8 cellular contexts compared by ENCODE assay signal in the genomic region with DNA sequence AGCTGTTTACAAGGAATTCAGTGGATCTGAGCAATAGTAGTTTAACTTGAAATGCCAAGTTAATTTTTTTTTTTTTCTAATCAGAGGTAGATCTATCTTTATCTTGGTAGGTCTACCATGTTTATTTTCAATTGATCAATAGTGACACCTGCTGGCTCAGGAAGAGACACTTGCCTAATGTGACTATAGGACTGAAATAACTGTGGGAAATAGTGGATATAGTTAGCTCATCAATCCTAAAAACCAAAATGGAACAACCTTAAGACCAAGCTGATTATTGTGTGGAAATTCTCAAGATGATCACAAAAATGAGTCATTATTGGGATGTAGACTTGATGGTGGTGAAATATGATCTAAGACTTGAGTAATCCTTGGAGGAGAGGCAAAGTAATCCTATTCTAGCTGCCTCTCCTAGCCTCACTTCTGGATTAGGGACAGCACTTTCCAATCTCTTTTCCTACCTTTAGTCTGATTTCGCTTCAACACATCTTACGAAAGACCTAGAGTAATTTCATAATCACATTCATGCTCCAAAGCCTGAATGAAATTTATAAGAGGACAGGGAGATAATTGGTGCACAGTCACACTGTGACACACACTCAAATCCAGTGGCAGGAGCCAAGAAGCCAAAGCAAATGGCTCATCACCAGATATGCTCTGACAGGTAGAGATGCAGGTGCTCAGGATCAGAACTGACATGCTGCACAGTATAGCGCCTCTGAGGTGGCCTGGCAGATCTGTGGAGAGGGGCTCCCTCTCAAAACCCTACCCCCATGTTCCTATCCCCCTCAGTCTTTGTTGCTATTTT.
DNase-seq lines count a peak whose midpoint lies in the region; ATAC-seq and TF ChIP-seq lines count a peak whose summit lies in the region.

No MANE protein-coding gene starts in this region.

- peak; percentile 70 for TF ChIP-seq CTCF in 22Rv1 (IDR thresholded peaks at IDR 0.05)

- peak; percentile 82 for DNase-seq in GM04503 (ENCODE audit: low read depth)
- peak; percentile 17 for DNase-seq in NCI-H82 treated with DMSO at 0.1 percent for 48 hours (lab: John Stamatoyannopoulos, UW; ENCODE audit: unreplicated experiment)
- DNase-seq in erythroblast (lab: John Stamatoyannopoulos, UW) = peak; percentile 9 to 45
- DNase-seq in pons (ENCODE audit: low spot score) = peak; percentile 58
- DNase-seq in 8988T = no peak

- no peak overlapping the region for H3K27ac ChIP-seq in 22Rv1

- peak; percentile 63 for ATAC-seq in HG03175 (IDR thresholded peaks at IDR 0.05; ENCODE audit: unreplicated experiment)
- no peak for ATAC-seq in HG03521 (IDR thresholded peaks at IDR 0.05; ENCODE audit: unreplicated experiment)

- TF ChIP-seq POLR2A in erythroblast (IDR thresholded peaks at IDR 0.05; ENCODE audit: low read length) = no peak
